ENCODE assay signal across 8 cellular contexts in genomic region chr7:23334482-23335056, GRCh38. TPM values are rescaled to one million over a fixed set of nuclear protein-coding genes. Genes with fewer than 3 reads are reported as not detected.
DNase-seq lines count a peak whose midpoint lies in the region; ATAC-seq, FAIRE-seq and TF ChIP-seq lines count a peak whose summit lies in the region.

No MANE protein-coding gene starts in this region.

- no peak overlapping the region for H3K27ac Mint-ChIP-seq in activated T-cell treated with anti-CD3 and anti-CD28 coated beads, Interleukin-2, amount 50 U/mL, for 72 hours

- no peaks in the 10 kb centered on the region for H3K9me3 ChIP-seq in pancreas

- H3K27ac ChIP-seq in pancreas: peak overlapping the region in 1 of 4 donors; percentile 12

- H3K4me1 ChIP-seq in pancreas: peaks cover 17 to 36% (median 29%) of the 10 kb centered on the region in 3 donors

- H3K36me3 ChIP-seq in pancreas: no peaks in the 10 kb centered on the region

- ATAC-seq in pancreas (peak; percentile 73 to 87 (median 84)), GM21447 (IDR thresholded peaks at IDR 0.05; ENCODE audit: unreplicated experiment) (no peak)
- ATAC-seq in activated T-cell treated with anti-CD3 and anti-CD28 coated beads, Interleukin-2, amount 50 U/mL, for 72 hours (replicated peaks in 1 of 2): no peak

- H3K4me3 Mint-ChIP-seq in activated T-cell treated with anti-CD3 and anti-CD28 coated beads, Interleukin-2, amount 50 U/mL, for 72 hours: no peak overlapping the region

- no peaks in the 10 kb centered on the region for H3K36me3 Mint-ChIP-seq in activated T-cell treated with anti-CD3 and anti-CD28 coated beads, Interleukin-2, amount 50 U/mL, for 72 hours (ENCODE audit: insufficient read depth in 2 of 2)

- FAIRE-seq in pancreas (lab: Jason Lieb, UNC): no peak

- DNase-seq in DMS79 (lab: John Stamatoyannopoulos, UW) (peak; percentile 79), NCI-H226 (peak; percentile 100), epithelial cell of proximal tubule (ENCODE audit: low read depth) (peak; percentile 97), pancreas (peak in 3 of 6 donors; percentile 11 to 58 (median 39)), amygdala (lab: John Stamatoyannopoulos, UW) (no peak)
- no peak for DNase-seq in activated CD4-positive, CD25-positive, alpha-beta regulatory T cell (lab: John Stamatoyannopoulos, UW)
- no peak for DNase-seq in activated T-cell treated with anti-CD3 and anti-CD28 coated beads, Interleukin-2, amount 50 U/mL, for 72 hours

- H3K4me3 ChIP-seq in epithelial cell of proximal tubule (ENCODE audit: low read depth, low read length) (no peak overlapping the region), pancreas (no peak overlapping the region)

- 9 to 10% methylated on average over 5 of the region's 5 CpGs for WGBS in pancreas, 2 donors

- intact Hi-C loops in pancreas (cut with DNase I): no loop called here

- H3K27me3 Mint-ChIP-seq in activated T-cell treated with anti-CD3 and anti-CD28 coated beads, Interleukin-2, amount 50 U/mL, for 72 hours (ENCODE audit: low read depth): peaks cover 18% of the 10 kb centered on the region

- no peaks in the 10 kb centered on the region for H3K9me3 Mint-ChIP-seq in activated T-cell treated with anti-CD3 and anti-CD28 coated beads, Interleukin-2, amount 50 U/mL, for 72 hours

- H3K4me1 Mint-ChIP-seq in activated T-cell treated with anti-CD3 and anti-CD28 coated beads, Interleukin-2, amount 50 U/mL, for 72 hours (ENCODE audit: low read depth): no peaks in the 10 kb centered on the region

- TF ChIP-seq CTCF in epithelial cell of proximal tubule (conservative IDR thresholded peaks at IDR 0.05; ENCODE audit: low read depth, low read length) (no peak), pancreas (IDR thresholded peaks at IDR 0.05) (no peak)

- peaks cover 0 to 22% (median 2%) of the 10 kb centered on the region in 4 donors for H3K27me3 ChIP-seq in pancreas

RNA-seq across cellular contexts. Expression of gene MALSU1, which starts 35.4 kb away (rescaled TPM):
- 95.7 and 97.4 TPM in 2 replicates for total RNA-seq in epithelial cell of proximal tubule
- 10 to 100 TPM; 15.3 to 22.1 (median 21.2) TPM for total RNA-seq in pancreas
- 10 to 100 TPM; 10.7 to 29.4 TPM for polyA plus RNA-seq in pancreas
- 10 to 100 TPM; 62.6 to 63.8 TPM for total RNA-seq in activated T-cell treated with anti-CD3 and anti-CD28 coated beads, Interleukin-2, amount 50 U/mL, for 72 hours

Comparison
In these comparisons a context has a peak if more than half of its experiments do, and no peak if none do; other contexts are left out.
1. DNase-seq: peak in DMS79 (single experiment), NCI-H226 (single experiment) and epithelial cell of proximal tubule (single experiment); none in activated CD4-positive, CD25-positive, alpha-beta regulatory T cell (0 of 4), amygdala (0 of 56) and activated T-cell treated with anti-CD3 and anti-CD28 coated beads, Interleukin-2, amount 50 U/mL, for 72 hours (0 of 2).
2. ATAC-seq: peak in pancreas (4 of 4); none in GM21447 (single experiment) and activated T-cell treated with anti-CD3 and anti-CD28 coated beads, Interleukin-2, amount 50 U/mL, for 72 hours (0 of 2).